8 cellular contexts compared by ENCODE assay signal in the genomic region with DNA sequence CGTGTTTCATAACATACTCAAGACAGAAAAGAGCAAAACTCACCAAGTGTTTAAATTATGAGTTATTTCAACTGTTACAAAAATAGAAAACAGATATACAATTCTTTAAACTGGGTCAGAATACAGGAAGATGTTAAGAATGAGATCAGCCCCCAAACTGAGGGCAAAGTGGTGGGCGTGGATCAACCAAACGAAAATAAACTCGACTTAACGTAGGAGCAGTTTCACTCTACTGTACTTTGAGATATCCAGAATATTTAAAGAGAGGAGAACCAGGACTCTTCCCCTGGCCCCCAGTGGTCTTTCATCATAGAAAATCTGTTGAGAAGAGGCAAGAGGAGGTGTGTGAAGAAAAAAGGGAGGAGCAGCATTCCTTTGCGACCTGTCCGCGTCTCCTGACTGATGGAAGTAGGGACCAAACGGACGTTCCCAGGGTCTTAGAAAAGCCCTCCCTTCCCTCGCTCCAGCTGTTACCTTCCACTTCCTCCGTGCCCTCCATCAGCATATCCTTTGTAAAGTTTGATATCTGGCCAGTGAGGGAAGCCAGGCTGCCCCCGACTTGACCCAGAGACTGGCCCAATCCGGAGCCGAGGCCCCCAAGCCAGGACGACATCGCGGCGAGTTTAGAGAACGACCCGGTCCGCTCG. TPM values are rescaled to one million over a fixed set of nuclear protein-coding genes. Genes with fewer than 3 reads are reported as not detected.
A peak's percentile ranks its signal among the peaks of the same experiment; 100 is the strongest.
DNase-seq lines count a peak whose midpoint lies in the region; ATAC-seq and TF ChIP-seq lines count a peak whose summit lies in the region.

No MANE protein-coding gene starts in this region.

- H3K4me1 ChIP-seq in ES-I3 (ENCODE audit: insufficient read depth, low read length), result 0 out of 2 replicates have a peak, but pooled peaks cover 3% of the 10 kb centered on the region
- peaks cover 5 to 53% (median 36%) of the 10 kb centered on the region in 4 donors for H3K4me1 ChIP-seq in liver (ENCODE audit: control insufficient read depth in 4 of 4, insufficient read depth in 4 of 4, low read length in 3 of 4)

- H3K36me3 ChIP-seq in ES-I3 (ENCODE audit: insufficient read depth, low read length) (no peaks in the 10 kb centered on the region), SK-N-MC (ENCODE audit: insufficient read depth, low read length) (no peaks in the 10 kb centered on the region; the same call in 1 of the 2 replicates), liver (ENCODE audit: control insufficient read depth in 4 of 4, insufficient read depth in 3 of 4, low read depth in 1 of 4, low read length in 3 of 4) (no peaks in the 10 kb centered on the region)

- H3K9me3 ChIP-seq in ES-I3 (ENCODE audit: control insufficient read depth, insufficient read depth, low read length), result no peaks in the 10 kb centered on the region
- H3K9me3 ChIP-seq in SK-N-MC (ENCODE audit: low read depth, low read length), result no peaks in the 10 kb centered on the region
- H3K9me3 ChIP-seq in liver (ENCODE audit: control insufficient read depth in 4 of 4, low read length in 3 of 4), result no peaks in the 10 kb centered on the region

- ATAC-seq in GM21825 (IDR thresholded peaks at IDR 0.05; ENCODE audit: unreplicated experiment), result peak; percentile 11

- TF ChIP-seq CTCF in liver (IDR thresholded peaks at IDR 0.05; ENCODE audit: low read depth, low read length, missing input control), result no peak

- H3K4me3 ChIP-seq in SK-N-MC (peak overlapping the region; percentile 97), liver (ENCODE audit: low read depth in 1 of 3, low read length in 3 of 3) (peak overlapping the region; percentile 65 to 98 (median 89))

- H3K9ac ChIP-seq in ES-I3 (ENCODE audit: low read depth, low read length) (peak overlapping the region; percentile 92), SK-N-MC (ENCODE audit: insufficient read length) (peak overlapping the region; percentile 94), liver (ENCODE audit: low read depth in 1 of 2, low read length in 2 of 2) (peak overlapping the region; percentile 95 to 99)

- DNase-seq in Kasumi-1 (lab: John Stamatoyannopoulos, UW) (peak; percentile 51 to 56), SK-N-MC (ENCODE audit: low read depth, low spot score) (no peak), activated gamma-delta T cell (lab: John Stamatoyannopoulos, UW) (no peak)
- DNase-seq in stimulated activated naive CD4-positive, alpha-beta T cell treated with Interleukin-2 at 50 U/mL for 16 hours (lab: John Stamatoyannopoulos, UW), result peak; percentile 12

- H3K27ac ChIP-seq in SK-N-MC (peak overlapping the region; percentile 80), cingulate gyrus (ENCODE audit: low read depth, low read length) (peak overlapping the region; percentile 91), liver (ENCODE audit: low read depth in 1 of 2, low read length in 2 of 2) (peak overlapping the region; percentile 94 to 95)

- WGBS in liver, result under 1% methylated on average over 23 of the region's 23 CpGs

- no peaks in the 10 kb centered on the region for H3K27me3 ChIP-seq in liver (ENCODE audit: control insufficient read depth in 4 of 4, insufficient read depth in 4 of 4, low read length in 3 of 4)

- no peak for TF ChIP-seq RAD21 in liver (IDR thresholded peaks at IDR 0.05)

TF ChIP-seq in liver, 16 proteins besides CTCF, POLR2A, EP300 and RAD21:
- TF ChIP-seq, protein P1, sequence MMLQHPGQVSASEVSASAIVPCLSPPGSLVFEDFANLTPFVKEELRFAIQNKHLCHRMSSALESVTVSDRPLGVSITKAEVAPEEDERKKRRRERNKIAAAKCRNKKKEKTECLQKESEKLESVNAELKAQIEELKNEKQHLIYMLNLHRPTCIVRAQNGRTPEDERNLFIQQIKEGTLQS (IDR thresholded peaks at IDR 0.05), result no peak
- TF ChIP-seq GABPA (IDR thresholded peaks at IDR 0.05 in 1 of 2, conservative IDR thresholded peaks at IDR 0.05 in 1 of 2) (no peak), FOXA1 (IDR thresholded peaks at IDR 0.05) (no peak), TAF1 (conservative IDR thresholded peaks at IDR 0.05) (no peak), NR2F2 (IDR thresholded peaks at IDR 0.05) (no peak), HNF4G (IDR thresholded peaks at IDR 0.05) (no peak), HNF4A (conservative IDR thresholded peaks at IDR 0.05) (no peak)

RNA-seq across cellular contexts. Expression of gene TRIP11, which starts 0.7 kb away (rescaled TPM):
- total RNA-seq in liver, result 10 to 100 TPM; 16.5 to 28.4 TPM
- polyA plus RNA-seq in liver, result 10 to 100 TPM in 1 of 2 donors, 1 to 10 TPM in 1; 4.3 to 16.7 TPM

Comparison
In these comparisons a context has a peak if more than half of its experiments do, and no peak if none do; other contexts are left out.
1. DNase-seq: peak in Kasumi-1 (2 of 2) and stimulated activated naive CD4-positive, alpha-beta T cell treated with Interleukin-2 at 50 U/mL for 16 hours (single experiment); none in SK-N-MC (single experiment) and activated gamma-delta T cell (single experiment).
2. Peak in every context shown above with its lines, with median percentiles within 50 percentile points of each other: H3K9ac ChIP-seq and H3K27ac ChIP-seq.